In the genomic region with DNA sequence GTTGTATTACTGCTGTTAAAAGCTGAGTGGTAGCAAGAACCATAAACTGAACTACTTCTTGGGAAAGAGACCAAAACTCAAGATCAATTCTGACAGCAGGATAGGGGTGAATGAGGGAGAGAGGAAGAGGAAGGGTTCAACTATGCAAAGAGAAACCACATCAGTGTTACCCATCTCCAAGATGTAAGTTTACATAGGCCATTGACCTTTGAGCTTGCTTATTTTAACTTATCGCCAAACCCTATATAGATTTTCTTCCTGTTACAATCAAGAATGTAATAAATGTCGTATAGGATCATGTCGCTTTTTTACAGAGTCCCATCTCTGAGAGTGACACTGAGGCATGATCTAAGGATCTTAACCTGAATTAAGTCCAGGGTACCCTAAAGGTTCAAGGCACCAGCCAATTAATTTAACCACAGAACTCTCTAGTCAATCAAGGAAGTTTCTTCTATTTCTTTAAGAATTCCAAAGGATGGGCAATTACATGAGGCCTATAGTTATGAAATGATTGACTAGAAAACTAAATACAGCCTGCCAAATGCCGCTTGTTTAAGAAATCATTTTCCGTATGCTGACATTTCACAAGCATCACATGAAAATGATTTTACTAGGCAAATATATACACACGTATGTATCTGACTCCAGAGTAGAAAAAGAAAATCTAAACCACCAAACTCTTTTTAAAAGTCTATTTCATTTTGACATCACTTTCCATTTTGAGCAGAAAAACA, we compare ENCODE assay signal across 17 cellular contexts. TPM values are rescaled to one million over a fixed set of nuclear protein-coding genes. Genes with fewer than 3 reads are reported as not detected.
DNase-seq lines count a peak whose midpoint lies in the region; ATAC-seq, FAIRE-seq and TF ChIP-seq lines count a peak whose summit lies in the region.
"Had no signal": no experiment of that assay in that cellular context is flagged by ENCODE, and none has a peak within 500 bp of the region (broad histone marks: within the 10 kb centered on the region; RNA-seq: fewer than 3 reads in every experiment).

No MANE protein-coding gene starts in this region.

- no peak for TF ChIP-seq POLR2A in spleen (IDR thresholded peaks at IDR 0.05)

- H2BK20ac ChIP-seq in H9 (ENCODE audit: low read depth, low read length, poor library complexity, severe bottlenecking): no peak overlapping the region

- H3K9me3 ChIP-seq in H9 (ENCODE audit: control insufficient read depth, low read depth, low read length) (no peaks in the 10 kb centered on the region), mammary epithelial cell (replicated peaks; ENCODE audit: insufficient read depth, low read length) (no peaks in the 10 kb centered on the region), keratinocyte (ENCODE audit: control insufficient read depth, low read depth, low read length) (no peaks in the 10 kb centered on the region), spleen (no peaks in the 10 kb centered on the region)
- H3K9me3 ChIP-seq: adrenal gland had no signal

- H3K9me3 Mint-ChIP-seq in H9: no peaks in the 10 kb centered on the region

- no peak overlapping the region for H2BK12ac ChIP-seq in H9 (ENCODE audit: insufficient read length, low read depth, low read length)

- no peak overlapping the region for H3K23ac ChIP-seq in H9 (ENCODE audit: insufficient read length, low read depth, low read length)

- TF ChIP-seq CTCF in H9 (conservative IDR thresholded peaks at IDR 0.05) (no peak), mammary epithelial cell (conservative IDR thresholded peaks at IDR 0.05 in 1 of 2, IDR thresholded peaks at IDR 0.05 in 1 of 2; ENCODE audit: extremely low read depth in 1 of 2, insufficient read depth in 1 of 2, low read depth in 1 of 2, low read length in 2 of 2) (no peak), keratinocyte (optimal IDR thresholded peaks at IDR 0.05 in 1 of 3, IDR thresholded peaks at IDR 0.05 in 1 of 3, conservative IDR thresholded peaks at IDR 0.05 in 1 of 3; ENCODE audit: extremely low read depth in 1 of 3, insufficient read depth in 2 of 3, low read length in 3 of 3) (no peak), spleen (IDR thresholded peaks at IDR 0.05 in 8 of 11, conservative IDR thresholded peaks at IDR 0.05 in 3 of 11) (no peak)

- peaks cover 36 to 47% of the 10 kb centered on the region in 2 experiments for H3K4me1 Mint-ChIP-seq in H9
- H3K4me1 Mint-ChIP-seq: CD4-positive, CD25-positive, alpha-beta regulatory T cell; natural killer cell had no signal

- H3K9ac ChIP-seq in H9 (ENCODE audit: extremely low read depth, insufficient read length, low read length): no peak overlapping the region
- H3K9ac ChIP-seq in mammary epithelial cell (ENCODE audit: insufficient read depth, low read length): no peak overlapping the region
- H3K9ac ChIP-seq in keratinocyte (ENCODE audit: control insufficient read depth, extremely low read depth, insufficient read depth, low read length): peak overlapping the region; percentile 84

- BruUV-seq in mammary epithelial cell (replicated peaks; lab: Mats Ljungman, UMichigan): no TSS peak

- no CpG with 5 or more reads among the region's 6 CpGs for WGBS in H9 (ENCODE audit: extremely low coverage, insufficient read length, low lambda C conversion rate)
- 97% methylated on average over 6 of the region's 6 CpGs for WGBS in mammary epithelial cell (ENCODE audit: low coverage, missing lambda C conversion rate)
- 75 to 86% (median 83%) methylated on average over 6 of the region's 6 CpGs for WGBS in spleen, 5 donors

- H2AK5ac ChIP-seq in H9 (ENCODE audit: insufficient read length, low read length): no peak overlapping the region

- no peak overlapping the region for H2BK5ac ChIP-seq in H9 (ENCODE audit: insufficient read length, low read length)

- H3K79me2 ChIP-seq in H9 (ENCODE audit: insufficient read depth, low read length) (peaks cover 47% of the 10 kb centered on the region), mammary epithelial cell (ENCODE audit: insufficient read depth, low read length) (peaks cover 94% of the 10 kb centered on the region), keratinocyte (ENCODE audit: control insufficient read depth, insufficient read depth, low read length) (peaks cover 74% of the 10 kb centered on the region)

- no peak overlapping the region for H3T11ph ChIP-seq in H9 (ENCODE audit: low read length)

- H3K4me3 ChIP-seq in mammary epithelial cell (replicated peaks in 1 of 3; ENCODE audit: insufficient read depth in 1 of 3, low read depth in 2 of 3, low read length in 3 of 3) (no peak overlapping the region), keratinocyte (ENCODE audit: control insufficient read depth in 2 of 3, extremely low read depth in 1 of 3, insufficient read depth in 2 of 3, low read depth in 1 of 3, low read length in 3 of 3) (no peak overlapping the region), spleen (no peak overlapping the region)
- H3K4me3 ChIP-seq: adrenal gland had no signal

- H3K27ac Mint-ChIP-seq in H9: peak overlapping the region in 2 of 3 experiments; percentile 2 to 71; a peak in 2 of 7 replicates
- H3K27ac Mint-ChIP-seq: CD4-positive, CD25-positive, alpha-beta regulatory T cell; natural killer cell had no signal

- no peak overlapping the region for H4K91ac ChIP-seq in H9 (ENCODE audit: insufficient read length, low read depth, low read length)

- peaks cover 34% of the 10 kb centered on the region for H3K36me3 ChIP-seq in mammary epithelial cell (ENCODE audit: insufficient read depth, low read length)
- peaks cover 26 to 56% of the 10 kb centered on the region in 2 experiments for H3K36me3 ChIP-seq in keratinocyte (ENCODE audit: control insufficient read depth in 2 of 2, extremely low read depth in 1 of 2, insufficient read depth in 2 of 2, low read length in 2 of 2)
- peaks cover 0 to 11% (median 0%) of the 10 kb centered on the region in 6 donors for H3K36me3 ChIP-seq in spleen

- no peak overlapping the region for H2BK15ac ChIP-seq in H9 (ENCODE audit: low read depth, low read length)

- H3K27ac ChIP-seq in H9 (ENCODE audit: insufficient read length, low read depth, low read length): no peak overlapping the region
- peak overlapping the region; percentile 100 for H3K27ac ChIP-seq in mammary epithelial cell (ENCODE audit: insufficient read depth, low read depth, low read length)
- peak overlapping the region; percentile 99 for H3K27ac ChIP-seq in keratinocyte (ENCODE audit: control insufficient read depth, insufficient read depth, low read length)
- peak overlapping the region in 6 of 8 donors; percentile 33 to 82 (median 58) for H3K27ac ChIP-seq in spleen
- H3K27ac ChIP-seq: HL-60 had no signal

- no peak overlapping the region for H3K56ac ChIP-seq in H9 (ENCODE audit: insufficient read length, low read depth, low read length)

- peak; percentile 5 for FAIRE-seq in keratinocyte (lab: Jason Lieb, UNC)
- FAIRE-seq: RCC 7860, TTC549 had no signal

- in situ Hi-C loops in mammary epithelial cell (cut with MboI; ENCODE audit: low sequenced_read_pairs in 2 of 2): loop anchor here (25.0 kb wide), 3 partner anchors 137 to 587 kb away; no protein-coding TSS in a partner anchor

- no peak overlapping the region for H4K5ac ChIP-seq in H9 (ENCODE audit: insufficient read length, low read depth, low read length)

- CTCF ChIA-PET in mammary epithelial cell (lab: Charles Lee; ENCODE audit: low non-redundant PET): no interaction called here

- no peak overlapping the region for H3K18ac ChIP-seq in H9 (ENCODE audit: insufficient read length, low read depth, low read length)

- H4K20me1 ChIP-seq in H9 (ENCODE audit: control insufficient read depth, insufficient read depth, insufficient read length) (no peaks in the 10 kb centered on the region), mammary epithelial cell (ENCODE audit: insufficient read depth, low read length) (no peaks in the 10 kb centered on the region), keratinocyte (ENCODE audit: control insufficient read depth, extremely low read depth, insufficient read depth, low read length) (peaks cover 13% of the 10 kb centered on the region)

- intact Hi-C loops in mammary epithelial cell (cut with micrococcal nuclease): no loop called here
- intact Hi-C loops in spleen (cut with DNase I; ENCODE audit: low total_unique reads): no loop called here

- H3K27me3 ChIP-seq in H9 (ENCODE audit: insufficient read depth, low read length) (no peaks in the 10 kb centered on the region), mammary epithelial cell (ENCODE audit: insufficient read depth, low read length) (no peaks in the 10 kb centered on the region), keratinocyte (ENCODE audit: control insufficient read depth, extremely low read depth, insufficient read depth, low read length) (no peaks in the 10 kb centered on the region), spleen (replicated peaks in 1 of 7) (no peaks in the 10 kb centered on the region)
- H3K27me3 ChIP-seq: adrenal gland had no signal

- dilution Hi-C loops in mammary epithelial cell (cut with HindIII; ENCODE audit: low sequenced_read_pairs) (no loop called here), keratinocyte (cut with MboI; ENCODE audit: extremely low pct_ligation_motif_present, low sequenced_read_pairs) (no loop called here)

- no peak overlapping the region for H3K14ac ChIP-seq in H9 (ENCODE audit: insufficient read depth, low read length)

- no peak overlapping the region for H4K8ac ChIP-seq in H9 (replicated peaks; ENCODE audit: insufficient read length, low read depth, low read length)

- H3K4me2 ChIP-seq in H9 (ENCODE audit: insufficient read depth, insufficient read length, low read length) (no peak overlapping the region), mammary epithelial cell (ENCODE audit: insufficient read depth, low read depth, low read length) (no peak overlapping the region), keratinocyte (ENCODE audit: control insufficient read depth, extremely low read depth, insufficient read depth, low read depth, low read length) (peak overlapping the region; percentile 91)

- no peaks in the 10 kb centered on the region for H3K23me2 ChIP-seq in H9 (ENCODE audit: insufficient read length, low read depth, low read length, poor library complexity, severe bottlenecking)

- H2BK120ac ChIP-seq in H9 (ENCODE audit: low read depth, low read length, poor library complexity, severe bottlenecking): no peak overlapping the region

- no peak overlapping the region for H3K4me3 Mint-ChIP-seq in H9
- H3K4me3 Mint-ChIP-seq: CD4-positive, CD25-positive, alpha-beta regulatory T cell; natural killer cell had no signal

- peaks cover 4% of the 10 kb centered on the region for H3K79me1 ChIP-seq in H9 (ENCODE audit: insufficient read depth, low read depth, low read length, poor library complexity, severe bottlenecking)

- H3K4ac ChIP-seq in H9 (ENCODE audit: low read depth, low read length): no peak overlapping the region

- H2AFZ ChIP-seq in H9 (ENCODE audit: low read length) (no peak overlapping the region), mammary epithelial cell (ENCODE audit: low read depth, low read length) (no peak overlapping the region), keratinocyte (ENCODE audit: control insufficient read depth, low read length) (no peak overlapping the region)

- no peak for DNase-seq in H9
- no peak for DNase-seq in mammary epithelial cell
- peak; percentile 13 for DNase-seq in keratinocyte (ENCODE audit: low read depth, low spot score)
- no peak for DNase-seq in spleen
- DNase-seq in NCI-H345 (lab: John Stamatoyannopoulos, UW): no peak
- no peak for DNase-seq in OCI-M1 (lab: John Stamatoyannopoulos, UW)
- DNase-seq in activated CD4-positive, CD25-positive, alpha-beta regulatory T cell (lab: John Stamatoyannopoulos, UW): no peak
- DNase-seq: adrenal gland; CD4-positive, CD25-positive, alpha-beta regulatory T cell; MM.1S; natural killer cell; NCI-H446 treated with DMSO at 0.1 percent for 48 hours; stimulated activated CD8-positive, alpha-beta memory T cell treated with anti-CD3 and anti-CD28 coated beads, Interleukin-4, amount 100 ng/mL, for 48 hours had no signal

- H3K4me1 ChIP-seq in H9 (ENCODE audit: insufficient read depth, low read length): peaks cover 5% of the 10 kb centered on the region
- peaks cover 79% of the 10 kb centered on the region for H3K4me1 ChIP-seq in mammary epithelial cell (ENCODE audit: insufficient read depth, low read length)
- H3K4me1 ChIP-seq in keratinocyte (ENCODE audit: control insufficient read depth, extremely low read depth, insufficient read depth, low read length): peaks cover 87% of the 10 kb centered on the region
- H3K4me1 ChIP-seq in spleen: peaks cover 0 to 25% (median 0%) of the 10 kb centered on the region in 6 donors

- H3K27me3 Mint-ChIP-seq in H9 (ENCODE audit: low read depth): no peaks in the 10 kb centered on the region
- H3K27me3 Mint-ChIP-seq: CD4-positive, CD25-positive, alpha-beta regulatory T cell had no signal

- H3K9me1 ChIP-seq in keratinocyte (ENCODE audit: control insufficient read depth, extremely low read depth, insufficient read depth, low read length): no peaks in the 10 kb centered on the region

- ATAC-seq in HG03175 (IDR thresholded peaks at IDR 0.05; ENCODE audit: unreplicated experiment): no peak
- ATAC-seq: natural killer cell had no signal

- H3K36me3 Mint-ChIP-seq in H9 (ENCODE audit: insufficient read depth in 1 of 3, low read depth in 3 of 3): peaks cover 40 to 61% (median 40%) of the 10 kb centered on the region in 3 experiments
- H3K36me3 Mint-ChIP-seq: CD4-positive, CD25-positive, alpha-beta regulatory T cell; natural killer cell had no signal

RNA-seq across cellular contexts. Expression of gene RND3, which starts 11.8 kb away (rescaled TPM):
- total RNA-seq in H9 (2021) (62.6 and 68.3 TPM in 2 replicates), mammary epithelial cell (100 to 1,000 TPM; 146 to 178 TPM), spleen (10 to 100 TPM; 54.1 to 97.0 (median 62.2) TPM)
- polyA plus RNA-seq in mammary epithelial cell (28.6 TPM), keratinocyte (73.4 to 298 TPM (median 202 TPM) in 3 replicates), spleen (10 to 100 TPM; 10.3 to 17.1 (median 10.6) TPM)
- polyA minus RNA-seq in mammary epithelial cell (243 TPM), keratinocyte (78.5 to 330 TPM (median 235 TPM) in 3 replicates)
- polyA plus RNA-seq in keratinocyte (2011; ENCODE audit: low read depth): 1,211 TPM
- polyA plus RNA-seq in keratinocyte (2011; cell fraction: cytosol; rRNA removed): 95.0 and 179 TPM in 2 replicates
- polyA plus RNA-seq in keratinocyte (2011; cell fraction: nucleus; rRNA removed): 415 and 426 TPM in 2 replicates
- 72.3 and 220 TPM in 2 replicates for polyA plus RNA-seq in keratinocyte (2012; ENCODE audit: low replicate concordance)
- 71.2 TPM for polyA minus RNA-seq in keratinocyte (2011; cell fraction: cytosol; rRNA and poly(A)+ RNA removed)
- 124 and 484 TPM in 2 replicates for polyA minus RNA-seq in keratinocyte (2011; cell fraction: nucleus; rRNA and poly(A)+ RNA removed)
- total RNA-seq: CD4-positive, CD25-positive, alpha-beta regulatory T cell; natural killer cell had no signal
- polyA plus RNA-seq: CD4-positive, CD25-positive, alpha-beta regulatory T cell had no signal
